ENCODE assay signal across 19 cellular contexts in the genomic region with DNA sequence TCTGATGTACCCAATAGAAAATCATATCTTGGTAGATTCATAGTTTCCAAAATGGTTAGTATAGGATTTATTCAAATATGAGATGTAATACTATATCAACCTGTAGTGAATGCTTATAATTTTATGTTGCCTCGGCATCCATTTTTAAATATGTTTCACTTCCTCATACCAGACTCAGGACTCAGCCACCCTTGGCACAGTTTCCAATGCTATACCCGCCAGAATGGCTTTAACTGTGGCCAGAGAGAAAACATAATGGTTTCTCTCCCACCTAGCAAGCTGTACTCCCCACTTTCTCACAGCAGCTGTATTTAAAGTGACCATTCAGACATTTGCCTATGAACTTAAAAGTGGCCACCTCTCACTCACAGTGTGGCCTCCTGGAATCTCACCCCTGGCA.
DNase-seq lines count a peak whose midpoint lies in the region; ATAC-seq and TF ChIP-seq lines count a peak whose summit lies in the region.
"Had no signal": no experiment of that assay in that cellular context is flagged by ENCODE, and none has a peak within 500 bp of the region (broad histone marks: within the 10 kb centered on the region; RNA-seq: fewer than 3 reads in every experiment).

No MANE protein-coding gene starts in this region.

- TF ChIP-seq CTCF in PC-9 (conservative IDR thresholded peaks at IDR 0.05), result no peak
- TF ChIP-seq CTCF in tibial artery (IDR thresholded peaks at IDR 0.05), result no peak

- H3K27ac ChIP-seq in PC-9 (peak overlapping the region; percentile 39; the same call in 1 of the 2 replicates), tibial artery (no peak overlapping the region)
- H3K27ac ChIP-seq: cardiac muscle cell, ovary, SJSA1 had no signal

- no peaks in the 10 kb centered on the region for H3F3A ChIP-seq in PC-9 (ENCODE audit: insufficient read depth, low read depth)

- H4K20me1 ChIP-seq in PC-9 (ENCODE audit: insufficient read depth), result no peaks in the 10 kb centered on the region

- peaks cover 15% of the 10 kb centered on the region for H3K4me1 ChIP-seq in PC-9 (replicated peaks; ENCODE audit: insufficient read depth)
- no peaks in the 10 kb centered on the region for H3K4me1 ChIP-seq in tibial artery
- H3K4me1 ChIP-seq: SJSA1 had no signal

- H3K4me3 ChIP-seq in PC-9, result no peak overlapping the region
- no peak overlapping the region for H3K4me3 ChIP-seq in tibial artery
- H3K4me3 ChIP-seq: cardiac muscle cell, ovary, SJSA1 had no signal

- H2AFZ ChIP-seq in PC-9, result peak overlapping the region; percentile 79

- H3K79me2 ChIP-seq in PC-9 (ENCODE audit: low read depth), result no peaks in the 10 kb centered on the region

- no TSS peak for BruUV-seq in PC-9 (replicated peaks; lab: Mats Ljungman, UMichigan)

- CTCF ChIA-PET in PC-9 (lab: Charles Lee), result no interaction called here

- no peaks in the 10 kb centered on the region for H3K9me3 ChIP-seq in PC-9 (ENCODE audit: insufficient read depth, low read depth)
- H3K9me3 ChIP-seq in tibial artery, result no peaks in the 10 kb centered on the region
- H3K9me3 ChIP-seq: ovary had no signal

- POLR2A ChIA-PET in PC-9 (lab: Charles Lee; ENCODE audit: unreplicated experiment), result no interaction called here

- H3K4me2 ChIP-seq in PC-9, result peak overlapping the region; percentile 45

- intact Hi-C loops in PC-9 (cut with micrococcal nuclease; ENCODE audit: unreplicated experiment), result no loop called here
- intact Hi-C loops in left colon (cut with DNase I, micrococcal nuclease), result no loop called here
- intact Hi-C loops in cardiac septum (cut with DNase I), result no loop called here
- intact Hi-C loops in tibial artery (cut with DNase I; ENCODE audit: low total_unique reads), result no loop called here

- DNase-seq in DMS53 treated with DMSO at 0.1 percent for 48 hours (lab: John Stamatoyannopoulos, UW; ENCODE audit: unreplicated experiment), result peak; percentile 3
- DNase-seq in HS-27A (ENCODE audit: low read depth), result peak; percentile 29
- peak; percentile 39 to 53 for DNase-seq in PC-9
- peak; percentile 11 to 34 for DNase-seq in left colon
- no peak for DNase-seq in cardiac septum (ENCODE audit: low spot score)
- no peak for DNase-seq in tibial artery
- DNase-seq in stimulated activated CD4-positive, alpha-beta T cell treated with anti-CD3 and anti-CD28 coated beads, Interleukin-12 subunit alpha, Interleukin-12 subunit beta, amount 100 ng/mL, for 4 hours, result no peak
- no peak for DNase-seq in GF-D8 (lab: John Stamatoyannopoulos, UW)
- DNase-seq: activated CD4-positive, alpha-beta T cell treated with anti-CD3 and anti-CD28 coated beads, Interleukin-2, amount 50 U/mL, for 4 hours; activated naive CD8-positive, alpha-beta T cell treated with anti-CD3 and anti-CD28 coated beads, Interleukin-2, amount 10 ng/mL, durations not matched to agents 7 days and 5 days; activated T-cell treated with anti-CD3 and anti-CD28 coated beads, Interleukin-2, amount 50 U/mL, for 1 hour; effector CD8-positive, alpha-beta T cell; NCI-H1048; NCI-H2107; NCI-H82; ovary had no signal

- peak; percentile 86 for ATAC-seq in left colon
- ATAC-seq: left lobe of liver had no signal

- H3K27me3 ChIP-seq in PC-9 (ENCODE audit: insufficient read depth, low read depth), result no peaks in the 10 kb centered on the region
- no peaks in the 10 kb centered on the region for H3K27me3 ChIP-seq in tibial artery
- H3K27me3 ChIP-seq: cardiac muscle cell, ovary, SJSA1 had no signal

- H3K9me2 ChIP-seq in PC-9 (ENCODE audit: insufficient read depth), result no peaks in the 10 kb centered on the region

- H3K36me3 ChIP-seq in PC-9 (ENCODE audit: low read depth) (no peaks in the 10 kb centered on the region), tibial artery (no peaks in the 10 kb centered on the region)
- H3K36me3 ChIP-seq: cardiac muscle cell, ovary, SJSA1 had no signal

Comparison
In these comparisons a context has a peak if more than half of its experiments do, and no peak if none do; other contexts are left out.
1. DNase-seq: peak in DMS53 treated with DMSO at 0.1 percent for 48 hours (single experiment), HS-27A (single experiment), PC-9 (2 of 2) and left colon (2 of 2); none in cardiac septum (single experiment), tibial artery (0 of 2), stimulated activated CD4-positive, alpha-beta T cell treated with anti-CD3 and anti-CD28 coated beads, Interleukin-12 subunit alpha, Interleukin-12 subunit beta, amount 100 ng/mL, for 4 hours (single experiment) and GF-D8 (single experiment).